ENCODE assay signal across 8 cellular contexts in genomic region chr2:240991378-240992263, GRCh38. TPM values are rescaled to one million over a fixed set of nuclear protein-coding genes. Genes with fewer than 3 reads are reported as not detected.
A peak's percentile ranks its signal among the peaks of the same experiment; 100 is the strongest.
DNase-seq lines count a peak whose midpoint lies in the region; ATAC-seq, FAIRE-seq and TF ChIP-seq lines count a peak whose summit lies in the region.

No MANE protein-coding gene starts in this region.

- H3K4me1 ChIP-seq in Panc1 (ENCODE audit: control insufficient read depth, insufficient read depth, low read length), result peaks cover 18% of the 10 kb centered on the region
- H3K4me1 ChIP-seq in naive thymus-derived CD4-positive, alpha-beta T cell (ENCODE audit: control insufficient read depth in 2 of 2, insufficient read depth in 2 of 2, low read length in 2 of 2), result no peaks in the 10 kb centered on the region

- H3K9me3 ChIP-seq in Panc1 (ENCODE audit: control insufficient read depth, insufficient read depth, low read depth, low read length), result no peaks in the 10 kb centered on the region
- H3K9me3 ChIP-seq in naive thymus-derived CD4-positive, alpha-beta T cell (ENCODE audit: control insufficient read depth in 2 of 3, low read length in 3 of 3), result no peaks in the 10 kb centered on the region

- TF ChIP-seq CTCF in Panc1 (IDR thresholded peaks at IDR 0.05) (no peak), epithelial cell of proximal tubule (conservative IDR thresholded peaks at IDR 0.05; ENCODE audit: low read depth, low read length) (no peak)

- CTCF ChIA-PET in Panc1 (lab: Charles Lee), result interaction anchor here (0.5 kb wide), 1 partner anchor 87 kb away, joined by 8 read pairs; no protein-coding TSS in a partner anchor
- CTCF ChIA-PET in naive thymus-derived CD4-positive, alpha-beta T cell (lab: Charles Lee), result no interaction called here
- CTCF ChIA-PET in activated CD8-positive, alpha-beta T cell treated with anti-CD3 and anti-CD28 coated beads, Interleukin-2, amount 10 ng/mL, durations not matched to agents 7 days and 5 days (lab: Charles Lee), result no interaction called here

- peaks cover 0 to 14% (median 0%) of the 10 kb centered on the region in 7 donors for H3K4me1 Mint-ChIP-seq in naive thymus-derived CD4-positive, alpha-beta T cell
- H3K4me1 Mint-ChIP-seq in activated CD8-positive, alpha-beta T cell treated with anti-CD3 and anti-CD28 coated beads, Interleukin-2, amount 10 ng/mL, durations not matched to agents 7 days and 5 days (ENCODE audit: low read depth), result no peaks in the 10 kb centered on the region

- H3K9me3 Mint-ChIP-seq in naive thymus-derived CD4-positive, alpha-beta T cell, result no peaks in the 10 kb centered on the region
- no peaks in the 10 kb centered on the region for H3K9me3 Mint-ChIP-seq in activated CD8-positive, alpha-beta T cell treated with anti-CD3 and anti-CD28 coated beads, Interleukin-2, amount 10 ng/mL, durations not matched to agents 7 days and 5 days (ENCODE audit: insufficient read depth)

- peak; percentile 96 for FAIRE-seq in H54 (lab: Jason Lieb, UNC)
- no peak for FAIRE-seq in GM19239 (lab: Jason Lieb, UNC)

- POLR2A ChIA-PET in Panc1 (lab: Charles Lee), result interaction anchor here (0.6 kb wide), 1 partner anchor 46 kb away, joined by 3 read pairs; no protein-coding TSS in a partner anchor
- POLR2A ChIA-PET in naive thymus-derived CD4-positive, alpha-beta T cell (lab: Charles Lee), result no interaction called here
- POLR2A ChIA-PET in activated CD8-positive, alpha-beta T cell treated with anti-CD3 and anti-CD28 coated beads, Interleukin-2, amount 10 ng/mL, durations not matched to agents 7 days and 5 days (lab: Charles Lee), result no interaction called here

- no TSS peak for BruUV-seq in Panc1 (replicated peaks; lab: Mats Ljungman, UMichigan)

- no peaks in the 10 kb centered on the region for H3K36me3 Mint-ChIP-seq in naive thymus-derived CD4-positive, alpha-beta T cell
- no peaks in the 10 kb centered on the region for H3K36me3 Mint-ChIP-seq in activated CD8-positive, alpha-beta T cell treated with anti-CD3 and anti-CD28 coated beads, Interleukin-2, amount 10 ng/mL, durations not matched to agents 7 days and 5 days (ENCODE audit: low read depth)

- no peak overlapping the region for H3K27ac Mint-ChIP-seq in naive thymus-derived CD4-positive, alpha-beta T cell
- H3K27ac Mint-ChIP-seq in activated CD8-positive, alpha-beta T cell treated with anti-CD3 and anti-CD28 coated beads, Interleukin-2, amount 10 ng/mL, durations not matched to agents 7 days and 5 days, result no peak overlapping the region

- DNase-seq in H54 (ENCODE audit: insufficient read length, low spot score), result peak; percentile 95
- DNase-seq in Panc1 (ENCODE audit: low read depth, low spot score), result peak; percentile 52
- peak; percentile 43 for DNase-seq in epithelial cell of proximal tubule (ENCODE audit: low read depth)
- DNase-seq in naive thymus-derived CD4-positive, alpha-beta T cell, result no peak
- no peak for DNase-seq in GM19239 (ENCODE audit: insufficient read length, low spot score)
- DNase-seq in SIG-M5 treated with dmso at 0.1 percent for 504 hours (lab: John Stamatoyannopoulos, UW; ENCODE audit: unreplicated experiment), result no peak
- DNase-seq in DMS114 treated with DMSO at 0.1 percent for 48 hours (lab: John Stamatoyannopoulos, UW; ENCODE audit: unreplicated experiment), result no peak
- no peak for DNase-seq in activated CD8-positive, alpha-beta T cell treated with anti-CD3 and anti-CD28 coated beads, Interleukin-2, amount 10 ng/mL, durations not matched to agents 7 days and 5 days

- no peaks in the 10 kb centered on the region for H3K27me3 ChIP-seq in Panc1 (ENCODE audit: control insufficient read depth, insufficient read depth, low read length)
- H3K27me3 ChIP-seq in naive thymus-derived CD4-positive, alpha-beta T cell (ENCODE audit: control insufficient read depth in 2 of 2, insufficient read depth in 2 of 2, low read length in 2 of 2), result no peaks in the 10 kb centered on the region

- ATAC-seq in Panc1, result peak; percentile 81
- ATAC-seq in naive thymus-derived CD4-positive, alpha-beta T cell, result peak; percentile 18
- ATAC-seq in activated CD8-positive, alpha-beta T cell treated with anti-CD3 and anti-CD28 coated beads, Interleukin-2, amount 10 ng/mL, durations not matched to agents 7 days and 5 days, result no peak

- H3K4me3 Mint-ChIP-seq in naive thymus-derived CD4-positive, alpha-beta T cell, result no peak overlapping the region
- no peak overlapping the region for H3K4me3 Mint-ChIP-seq in activated CD8-positive, alpha-beta T cell treated with anti-CD3 and anti-CD28 coated beads, Interleukin-2, amount 10 ng/mL, durations not matched to agents 7 days and 5 days

- no peak for TF ChIP-seq POLR2A in H54 (IDR thresholded peaks at IDR 0.05; ENCODE audit: low read depth, low read length)

- peak overlapping the region; percentile 8 for H3K27ac ChIP-seq in Panc1 (ENCODE audit: low read length)
- no peak overlapping the region for H3K27ac ChIP-seq in naive thymus-derived CD4-positive, alpha-beta T cell (ENCODE audit: low read depth, low read length)

- H3K4me3 ChIP-seq in Panc1 (ENCODE audit: low read depth in 2 of 2, low read length in 2 of 2) (0 out of 4 replicates have a peak overlapping the region, but pooled peaks of 1 of the 2 experiments have one; percentile 27), epithelial cell of proximal tubule (ENCODE audit: low read depth, low read length) (no peak overlapping the region)
- no peak overlapping the region for H3K4me3 ChIP-seq in naive thymus-derived CD4-positive, alpha-beta T cell (ENCODE audit: low read length)

- in situ Hi-C loops in Panc1 (cut with HindIII; ENCODE audit: low pct_unique_long_range_greater_than_20kb, low sequenced_read_pairs), result no loop called here

- H3K27me3 Mint-ChIP-seq in naive thymus-derived CD4-positive, alpha-beta T cell, result peaks cover 0 to 6% (median 0%) of the 10 kb centered on the region in 5 donors
- H3K27me3 Mint-ChIP-seq in activated CD8-positive, alpha-beta T cell treated with anti-CD3 and anti-CD28 coated beads, Interleukin-2, amount 10 ng/mL, durations not matched to agents 7 days and 5 days (ENCODE audit: low read depth), result no peaks in the 10 kb centered on the region

- H3K36me3 ChIP-seq in Panc1 (ENCODE audit: control insufficient read depth, insufficient read depth, low read length), result no peaks in the 10 kb centered on the region
- H3K36me3 ChIP-seq in naive thymus-derived CD4-positive, alpha-beta T cell (ENCODE audit: control insufficient read depth in 2 of 3, insufficient read depth in 3 of 3, low read length in 3 of 3), result no peaks in the 10 kb centered on the region

- intact Hi-C loops in Panc1 (cut with micrococcal nuclease; ENCODE audit: unreplicated experiment), result no loop called here
- intact Hi-C loops in naive thymus-derived CD4-positive, alpha-beta T cell (cut with micrococcal nuclease), result no loop called here

RNA-seq across cellular contexts. Expression of gene SNED1, which starts 6.8 kb away (rescaled TPM):
- total RNA-seq in Panc1 (2021; ENCODE audit: unreplicated experiment) (11.0 TPM), epithelial cell of proximal tubule (0.22 and 0.29 TPM in 2 replicates)
- polyA plus RNA-seq in Panc1 (2012; ENCODE audit: insufficient read length), result 17.9 TPM
- total RNA-seq in naive thymus-derived CD4-positive, alpha-beta T cell, result 100 to 1,000 TPM in 1 of 5 experiments, 10 to 100 TPM in 4; 20.3 to 120 (median 56.3) TPM
- 1 to 10 TPM; 1.0 to 1.4 TPM for polyA plus RNA-seq in naive thymus-derived CD4-positive, alpha-beta T cell
- 1 to 10 TPM; 3.4 to 3.5 TPM for total RNA-seq in activated CD8-positive, alpha-beta T cell treated with anti-CD3 and anti-CD28 coated beads, Interleukin-2, amount 10 ng/mL, durations not matched to agents 7 days and 5 days

Comparison
In these comparisons a context has a peak if more than half of its experiments do, and no peak if none do; other contexts are left out.
1. DNase-seq: peak in H54 (single experiment), Panc1 (single experiment) and epithelial cell of proximal tubule (single experiment); none in naive thymus-derived CD4-positive, alpha-beta T cell (0 of 9), GM19239 (single experiment), SIG-M5 treated with dmso at 0.1 percent for 504 hours (single experiment), DMS114 treated with DMSO at 0.1 percent for 48 hours (single experiment) and activated CD8-positive, alpha-beta T cell treated with anti-CD3 and anti-CD28 coated beads, Interleukin-2, amount 10 ng/mL, durations not matched to agents 7 days and 5 days (single experiment).